In genomic region chr18:23618862-23619387, GRCh38 we compare ENCODE assay signal across 8 cellular contexts. TPM values are rescaled to one million over a fixed set of nuclear protein-coding genes. Genes with fewer than 3 reads are reported as not detected.
DNase-seq lines count a peak whose midpoint lies in the region; FAIRE-seq and TF ChIP-seq lines count a peak whose summit lies in the region.

No MANE protein-coding gene starts in this region.

- CTCF ChIA-PET in CD8-positive, alpha-beta memory T cell (lab: Charles Lee): no interaction called here

- peaks cover 8% of the 10 kb centered on the region for H3K4me1 ChIP-seq in CD8-positive, alpha-beta memory T cell (ENCODE audit: insufficient read depth, low read length)
- peaks cover 7% of the 10 kb centered on the region for H3K4me1 ChIP-seq in iPS-18a (ENCODE audit: control insufficient read depth, low read depth, low read length)
- peaks cover 11% of the 10 kb centered on the region for H3K4me1 ChIP-seq in skeletal muscle satellite cell (ENCODE audit: control insufficient read depth, insufficient read depth, low read length)

- H3K27ac Mint-ChIP-seq in CD8-positive, alpha-beta memory T cell: no peak overlapping the region
- H3K27ac Mint-ChIP-seq in activated T-helper 1 cell treated with anti-CD3 and anti-CD28 coated beads, Interleukin-12 subunit alpha, Interleukin-12 subunit beta, Interleukin-2, Interleukin-4 antibody, amounts not matched to agents 30 ng/mL and 10 ng/mL and 1 ng/mL, durations not matched to agents 14 hours and 24 hours and 36 hours: no peak overlapping the region

- H3K4me2 ChIP-seq in skeletal muscle satellite cell (ENCODE audit: low read length): peak overlapping the region; percentile 77

- H3K4me3 ChIP-seq in CD8-positive, alpha-beta memory T cell (ENCODE audit: low read length): no peak overlapping the region
- H3K4me3 ChIP-seq in H7 (ENCODE audit: insufficient read depth, low read depth, low read length): peak overlapping the region; percentile 60
- H3K4me3 ChIP-seq in iPS-18a (ENCODE audit: low read length): peak overlapping the region; percentile 66
- H3K4me3 ChIP-seq in skeletal muscle satellite cell (ENCODE audit: low read length): peak overlapping the region; percentile 69

- TF ChIP-seq CTCF in D721Med (IDR thresholded peaks at IDR 0.05; ENCODE audit: insufficient read depth, missing control alignments): no peak

- peaks cover 32% of the 10 kb centered on the region for H3K27me3 ChIP-seq in CD8-positive, alpha-beta memory T cell (ENCODE audit: insufficient read depth, low read length, poor library complexity, severe bottlenecking)
- H3K27me3 ChIP-seq in H7 (ENCODE audit: control insufficient read depth, insufficient read depth, low read length): peaks cover 27% of the 10 kb centered on the region
- peaks cover 51% of the 10 kb centered on the region for H3K27me3 ChIP-seq in iPS-18a (ENCODE audit: control insufficient read depth, insufficient read depth, low read length)
- peaks cover 23% of the 10 kb centered on the region for H3K27me3 ChIP-seq in skeletal muscle satellite cell (ENCODE audit: control insufficient read depth, insufficient read depth, low read length)

- intact Hi-C loops in activated T-helper 1 cell treated with anti-CD3 and anti-CD28 coated beads, Interleukin-12 subunit alpha, Interleukin-12 subunit beta, Interleukin-2, Interleukin-4 antibody, amounts not matched to agents 30 ng/mL and 10 ng/mL and 1 ng/mL, durations not matched to agents 14 hours and 24 hours and 36 hours (cut with micrococcal nuclease): no loop called here

- H3K4me1 Mint-ChIP-seq in CD8-positive, alpha-beta memory T cell: peaks cover 6 to 16% (median 9%) of the 10 kb centered on the region in 3 donors
- peaks cover 15% of the 10 kb centered on the region for H3K4me1 Mint-ChIP-seq in activated T-helper 1 cell treated with anti-CD3 and anti-CD28 coated beads, Interleukin-12 subunit alpha, Interleukin-12 subunit beta, Interleukin-2, Interleukin-4 antibody, amounts not matched to agents 30 ng/mL and 10 ng/mL and 1 ng/mL, durations not matched to agents 14 hours and 24 hours and 36 hours (ENCODE audit: low read depth)

- H3K36me3 Mint-ChIP-seq in CD8-positive, alpha-beta memory T cell: no peaks in the 10 kb centered on the region
- H3K36me3 Mint-ChIP-seq in activated T-helper 1 cell treated with anti-CD3 and anti-CD28 coated beads, Interleukin-12 subunit alpha, Interleukin-12 subunit beta, Interleukin-2, Interleukin-4 antibody, amounts not matched to agents 30 ng/mL and 10 ng/mL and 1 ng/mL, durations not matched to agents 14 hours and 24 hours and 36 hours (ENCODE audit: low read depth): no peaks in the 10 kb centered on the region

- no peaks in the 10 kb centered on the region for H3K9me3 Mint-ChIP-seq in CD8-positive, alpha-beta memory T cell
- H3K9me3 Mint-ChIP-seq in activated T-helper 1 cell treated with anti-CD3 and anti-CD28 coated beads, Interleukin-12 subunit alpha, Interleukin-12 subunit beta, Interleukin-2, Interleukin-4 antibody, amounts not matched to agents 30 ng/mL and 10 ng/mL and 1 ng/mL, durations not matched to agents 14 hours and 24 hours and 36 hours: no peaks in the 10 kb centered on the region

- no peak overlapping the region for H3K27ac ChIP-seq in CD8-positive, alpha-beta memory T cell (ENCODE audit: low read depth, low read length)
- no peak overlapping the region for H3K27ac ChIP-seq in iPS-18a (ENCODE audit: low read length)

- peaks cover 21 to 43% of the 10 kb centered on the region in 2 donors for H3K27me3 Mint-ChIP-seq in CD8-positive, alpha-beta memory T cell
- H3K27me3 Mint-ChIP-seq in activated T-helper 1 cell treated with anti-CD3 and anti-CD28 coated beads, Interleukin-12 subunit alpha, Interleukin-12 subunit beta, Interleukin-2, Interleukin-4 antibody, amounts not matched to agents 30 ng/mL and 10 ng/mL and 1 ng/mL, durations not matched to agents 14 hours and 24 hours and 36 hours (ENCODE audit: insufficient read depth): peaks cover 53% of the 10 kb centered on the region

- H3K36me3 ChIP-seq in CD8-positive, alpha-beta memory T cell (ENCODE audit: insufficient read depth, low read length): no peaks in the 10 kb centered on the region
- H3K36me3 ChIP-seq in H7 (replicated peaks; ENCODE audit: control insufficient read depth, insufficient read depth, low read length): no peaks in the 10 kb centered on the region
- H3K36me3 ChIP-seq in iPS-18a (ENCODE audit: control insufficient read depth, low read depth, low read length): no peaks in the 10 kb centered on the region
- H3K36me3 ChIP-seq in skeletal muscle satellite cell (ENCODE audit: insufficient read depth, low read length): no peaks in the 10 kb centered on the region

- H3K9me3 ChIP-seq in CD8-positive, alpha-beta memory T cell (ENCODE audit: low read length): no peaks in the 10 kb centered on the region
- H3K9me3 ChIP-seq in iPS-18a (ENCODE audit: control insufficient read depth, low read depth, low read length) (no peaks in the 10 kb centered on the region), skeletal muscle satellite cell (replicated peaks; ENCODE audit: low read length) (no peaks in the 10 kb centered on the region)

- DNase-seq in CD8-positive, alpha-beta memory T cell: no peak
- DNase-seq in H7 (peak; percentile 83), D721Med (ENCODE audit: insufficient read length, low spot score) (no peak)
- no peak for DNase-seq in activated T-helper 1 cell treated with anti-CD3 and anti-CD28 coated beads, Interleukin-12 subunit alpha, Interleukin-12 subunit beta, Interleukin-2, Interleukin-4 antibody, amounts not matched to agents 30 ng/mL and 10 ng/mL and 1 ng/mL, durations not matched to agents 14 hours and 24 hours and 36 hours (ENCODE audit: low spot score)
- no peak for DNase-seq in NK-92 treated with Interleukin-12 subunit alpha and Interleukin-12 subunit beta, amount 100 ng/mL, for 24 hours (lab: John Stamatoyannopoulos, UW)
- no peak for DNase-seq in stimulated activated naive CD4-positive, alpha-beta T cell (lab: John Stamatoyannopoulos, UW)

- POLR2A ChIA-PET in CD8-positive, alpha-beta memory T cell (lab: Charles Lee): no interaction called here

- FAIRE-seq in D721Med (lab: Jason Lieb, UNC): no peak

- peak overlapping the region; percentile 50 to 77 (median 68) for H3K4me3 Mint-ChIP-seq in CD8-positive, alpha-beta memory T cell
- peak overlapping the region; percentile 47 for H3K4me3 Mint-ChIP-seq in activated T-helper 1 cell treated with anti-CD3 and anti-CD28 coated beads, Interleukin-12 subunit alpha, Interleukin-12 subunit beta, Interleukin-2, Interleukin-4 antibody, amounts not matched to agents 30 ng/mL and 10 ng/mL and 1 ng/mL, durations not matched to agents 14 hours and 24 hours and 36 hours

- H3K9ac ChIP-seq in iPS-18a (ENCODE audit: low read length): peak overlapping the region; percentile 48
- H3K9ac ChIP-seq in skeletal muscle satellite cell (ENCODE audit: low read depth, low read length): peak overlapping the region; percentile 58

RNA-seq across cellular contexts. Expression of gene NPC1, which starts 32.6 kb away (rescaled TPM):
- 10 to 100 TPM; 33.9 to 34.3 TPM for total RNA-seq in CD8-positive, alpha-beta memory T cell
- 40.9 TPM for polyA plus RNA-seq in CD8-positive, alpha-beta memory T cell
- 18.1 and 20.9 TPM in 2 replicates for total RNA-seq in H7 (2014; rRNA removed; shearing (Covaris generic))
- total RNA-seq in activated T-helper 1 cell treated with anti-CD3 and anti-CD28 coated beads, Interleukin-12 subunit alpha, Interleukin-12 subunit beta, Interleukin-2, Interleukin-4 antibody, amounts not matched to agents 30 ng/mL and 10 ng/mL and 1 ng/mL, durations not matched to agents 14 hours and 24 hours and 36 hours: 30.1 and 30.2 TPM in 2 replicates
- 38.0 and 72.2 TPM in 2 replicates for total RNA-seq in skeletal muscle satellite cell (2012; rRNA removed)

RNA-seq across cellular contexts. Expression of gene ANKRD29, which starts 43.8 kb away (rescaled TPM):
- total RNA-seq in CD8-positive, alpha-beta memory T cell: not detected
- polyA plus RNA-seq in CD8-positive, alpha-beta memory T cell: not detected
- 2.9 and 3.0 TPM in 2 replicates for total RNA-seq in H7 (2014; rRNA removed; shearing (Covaris generic))
- total RNA-seq in activated T-helper 1 cell treated with anti-CD3 and anti-CD28 coated beads, Interleukin-12 subunit alpha, Interleukin-12 subunit beta, Interleukin-2, Interleukin-4 antibody, amounts not matched to agents 30 ng/mL and 10 ng/mL and 1 ng/mL, durations not matched to agents 14 hours and 24 hours and 36 hours: not detected in 2 replicates
- 3.0 and 3.3 TPM in 2 replicates for total RNA-seq in skeletal muscle satellite cell (2012; rRNA removed)
